In the genomic region with DNA sequence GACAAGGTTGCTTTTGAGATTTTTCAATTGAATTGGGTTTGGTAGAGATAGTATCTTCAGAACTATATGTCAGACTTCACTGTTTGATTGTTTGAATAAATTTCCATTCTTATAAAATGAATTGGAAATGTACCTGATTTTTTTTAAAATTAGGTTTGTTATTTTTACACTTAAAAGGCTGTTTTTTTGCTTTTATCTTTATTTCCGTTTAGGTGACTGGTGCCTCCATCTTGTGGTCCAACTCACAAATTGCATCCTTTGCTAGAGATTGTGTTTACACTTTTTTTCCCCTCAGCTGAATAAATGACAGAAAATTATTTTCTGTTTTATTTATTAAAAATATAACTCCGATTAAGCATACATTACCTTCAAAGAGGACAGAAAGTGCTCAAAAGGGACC, we compare ENCODE assay signal across 8 cellular contexts. TPM values are rescaled to one million over a fixed set of nuclear protein-coding genes. Genes with fewer than 3 reads are reported as not detected.
DNase-seq lines count a peak whose midpoint lies in the region; ATAC-seq, FAIRE-seq and TF ChIP-seq lines count a peak whose summit lies in the region.
"Had no signal": no experiment of that assay in that cellular context is flagged by ENCODE, and none has a peak within 500 bp of the region (broad histone marks: within the 10 kb centered on the region; RNA-seq: fewer than 3 reads in every experiment).

No MANE protein-coding gene starts in this region.

- no peak for ATAC-seq in stimulated activated naive B cell treated with anti-CD40 and anti-IgM and Interleukin-4, amounts not matched to agents 10 μg/mL and 1 μg/mL and 100 μg/mL, for 72 hours (replicated peaks)

- no peak overlapping the region for H3K9ac ChIP-seq in KMS-11
- no peak overlapping the region for H3K9ac ChIP-seq in neural progenitor cell

- no peak overlapping the region for H3K27ac Mint-ChIP-seq in neural progenitor cell
- H3K27ac Mint-ChIP-seq in stimulated activated naive B cell treated with anti-CD40 and anti-IgM and Interleukin-4, amounts not matched to agents 10 μg/mL and 1 μg/mL and 100 μg/mL, for 72 hours = no peak overlapping the region

- peaks cover 7% of the 10 kb centered on the region for H3K9me3 Mint-ChIP-seq in neural progenitor cell
- peaks cover 0 to 2% of the 10 kb centered on the region in 2 donors for H3K9me3 Mint-ChIP-seq in stimulated activated naive B cell treated with anti-CD40 and anti-IgM and Interleukin-4, amounts not matched to agents 10 μg/mL and 1 μg/mL and 100 μg/mL, for 72 hours

- H3K36me3 Mint-ChIP-seq in neural progenitor cell = no peaks in the 10 kb centered on the region
- peaks cover 10 to 14% of the 10 kb centered on the region in 2 donors for H3K36me3 Mint-ChIP-seq in stimulated activated naive B cell treated with anti-CD40 and anti-IgM and Interleukin-4, amounts not matched to agents 10 μg/mL and 1 μg/mL and 100 μg/mL, for 72 hours

- no peaks in the 10 kb centered on the region for H3K9me3 ChIP-seq in neural progenitor cell (ENCODE audit: low read depth)

- H3K4me1 ChIP-seq in KMS-11 (ENCODE audit: low read depth, poor library complexity, severe bottlenecking) (peaks cover 26% of the 10 kb centered on the region), neural progenitor cell (no peaks in the 10 kb centered on the region)

- no peaks in the 10 kb centered on the region for H3K27me3 Mint-ChIP-seq in neural progenitor cell (ENCODE audit: insufficient read depth, low read depth)
- no peaks in the 10 kb centered on the region for H3K27me3 Mint-ChIP-seq in stimulated activated naive B cell treated with anti-CD40 and anti-IgM and Interleukin-4, amounts not matched to agents 10 μg/mL and 1 μg/mL and 100 μg/mL, for 72 hours

- H3K4me2 ChIP-seq in KMS-11 (no peak overlapping the region), neural progenitor cell (no peak overlapping the region)

- H4K20me1 ChIP-seq in KMS-11 (ENCODE audit: insufficient read depth) (no peaks in the 10 kb centered on the region; the same call in 1 of the 2 replicates), neural progenitor cell (ENCODE audit: low read depth) (peaks cover 7% of the 10 kb centered on the region)

- DNase-seq in EH (ENCODE audit: low read depth) (peak; percentile 33), neural progenitor cell (ENCODE audit: low spot score) (peak; percentile 34), NCI-H446 (lab: John Stamatoyannopoulos, UW) (no peak)
- DNase-seq in central memory CD4-positive, alpha-beta T cell = no peak
- no peak for DNase-seq in stimulated activated naive B cell treated with anti-CD40 and anti-IgM and Interleukin-4, amounts not matched to agents 10 μg/mL and 1 μg/mL and 100 μg/mL, for 72 hours
- DNase-seq: hippocampal formation had no signal

- no peak overlapping the region for H3K4me3 Mint-ChIP-seq in neural progenitor cell
- no peak overlapping the region for H3K4me3 Mint-ChIP-seq in stimulated activated naive B cell treated with anti-CD40 and anti-IgM and Interleukin-4, amounts not matched to agents 10 μg/mL and 1 μg/mL and 100 μg/mL, for 72 hours

- H2AFZ ChIP-seq in KMS-11 (ENCODE audit: low read depth) (no peak overlapping the region), neural progenitor cell (replicated peaks) (no peak overlapping the region)

- H3K79me2 ChIP-seq in KMS-11 (ENCODE audit: insufficient read depth, low read depth) (peaks cover 31% of the 10 kb centered on the region; the same call in 1 of the 2 replicates), neural progenitor cell (ENCODE audit: low read depth) (no peaks in the 10 kb centered on the region)

- H3K4me3 ChIP-seq in KMS-11 (IDR thresholded peaks at IDR 0.05; ENCODE audit: insufficient read depth, low read depth, low read length) (no peak overlapping the region), neural progenitor cell (no peak overlapping the region)

- H3K27me3 ChIP-seq in KMS-11 (ENCODE audit: insufficient read depth, low read depth) = no peaks in the 10 kb centered on the region
- H3K27me3 ChIP-seq in neural progenitor cell = no peaks in the 10 kb centered on the region

- H3K27ac ChIP-seq in KMS-11 (no peak overlapping the region), neural progenitor cell (no peak overlapping the region)

- no peaks in the 10 kb centered on the region for H3K36me3 ChIP-seq in KMS-11 (ENCODE audit: insufficient read depth)
- no peaks in the 10 kb centered on the region for H3K36me3 ChIP-seq in neural progenitor cell

- TF ChIP-seq CTCF in KMS-11 (conservative IDR thresholded peaks at IDR 0.05; ENCODE audit: low read depth, low read length) (peak; percentile 70), neural progenitor cell (IDR thresholded peaks at IDR 0.05) (peak; percentile 67)

- peak; percentile 55 for FAIRE-seq in colon (lab: Jason Lieb, UNC)

- H3F3A ChIP-seq in neural progenitor cell (ENCODE audit: low read depth) = no peaks in the 10 kb centered on the region

- H3K4me1 Mint-ChIP-seq in neural progenitor cell = no peaks in the 10 kb centered on the region
- H3K4me1 Mint-ChIP-seq in stimulated activated naive B cell treated with anti-CD40 and anti-IgM and Interleukin-4, amounts not matched to agents 10 μg/mL and 1 μg/mL and 100 μg/mL, for 72 hours = peaks cover 8 to 14% of the 10 kb centered on the region in 2 donors

RNA-seq across cellular contexts. Expression of a gene that starts 15.6 kb away (rescaled TPM):
- total RNA-seq in neural progenitor cell (ENCODE audit: low replicate concordance) = 28.8 and 42.1 TPM in 2 replicates

RNA-seq across cellular contexts. Expression of a gene that starts 15.7 kb away (rescaled TPM):
- 43.7 and 48.0 TPM in 2 replicates for total RNA-seq in neural progenitor cell (ENCODE audit: low replicate concordance)

Comparison
In these comparisons a context has a peak if more than half of its experiments do, and no peak if none do; other contexts are left out.
1. DNase-seq: peak in EH (single experiment) and neural progenitor cell (single experiment); none in central memory CD4-positive, alpha-beta T cell (single experiment), NCI-H446 (0 of 2) and stimulated activated naive B cell treated with anti-CD40 and anti-IgM and Interleukin-4, amounts not matched to agents 10 μg/mL and 1 μg/mL and 100 μg/mL, for 72 hours (single experiment).